Comparison of ENCODE assay signal across 1 cellular context in genomic region chr16:85551319-85551978, GRCh38.
TF ChIP-seq lines count a peak whose summit lies in the region.

No MANE protein-coding gene starts in this region.

TF ChIP-seq in HepG2, 621 proteins besides CTCF, POLR2A, EP300 and RAD21 (continued from another document and continues in another):
- TF ChIP-seq, protein P1, sequence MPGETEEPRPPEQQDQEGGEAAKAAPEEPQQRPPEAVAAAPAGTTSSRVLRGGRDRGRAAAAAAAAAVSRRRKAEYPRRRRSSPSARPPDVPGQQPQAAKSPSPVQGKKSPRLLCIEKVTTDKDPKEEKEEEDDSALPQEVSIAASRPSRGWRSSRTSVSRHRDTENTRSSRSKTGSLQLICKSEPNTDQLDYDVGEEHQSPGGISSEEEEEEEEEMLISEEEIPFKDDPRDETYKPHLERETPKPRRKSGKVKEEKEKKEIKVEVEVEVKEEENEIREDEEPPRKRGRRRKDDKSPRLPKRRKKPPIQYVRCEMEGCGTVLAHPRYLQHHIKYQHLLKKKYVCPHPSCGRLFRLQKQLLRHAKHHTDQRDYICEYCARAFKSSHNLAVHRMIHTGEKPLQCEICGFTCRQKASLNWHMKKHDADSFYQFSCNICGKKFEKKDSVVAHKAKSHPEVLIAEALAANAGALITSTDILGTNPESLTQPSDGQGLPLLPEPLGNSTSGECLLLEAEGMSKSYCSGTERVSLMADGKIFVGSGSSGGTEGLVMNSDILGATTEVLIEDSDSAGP (CRISPR knock-in tag; IDR thresholded peaks at IDR 0.05; ENCODE audit: borderline replicate concordance) = peak; percentile 51; the same call in 1 of the 2 replicates
- TF ChIP-seq FOXO1 (CRISPR knock-in tag; IDR thresholded peaks at IDR 0.05) (0 out of 2 replicates have a peak, but pooled peaks have one; percentile 12), ELF3 (CRISPR knock-in tag; IDR thresholded peaks at IDR 0.05) (no peak), RXRA (CRISPR knock-in tag; IDR thresholded peaks at IDR 0.05) (peak; percentile 36; the same call in 1 of the 2 replicates), TCF7L2 (IDR thresholded peaks at IDR 0.05; ENCODE audit: low read depth, low read length) (no peak), TOPORS (CRISPR knock-in tag; IDR thresholded peaks at IDR 0.05) (no peak), MIER3 (CRISPR knock-in tag; IDR thresholded peaks at IDR 0.05; ENCODE audit: borderline replicate concordance) (no peak), ZNF660 (CRISPR knock-in tag; IDR thresholded peaks at IDR 0.05; ENCODE audit: borderline replicate concordance, low read depth) (no peak), FOXK1 (CRISPR knock-in tag; IDR thresholded peaks at IDR 0.05; ENCODE audit: borderline replicate concordance, low read depth) (0 out of 2 replicates have a peak, but pooled peaks have one; percentile 12), ZBTB4 (CRISPR knock-in tag; IDR thresholded peaks at IDR 0.05; ENCODE audit: borderline replicate concordance) (no peak), DR1 (CRISPR knock-in tag; IDR thresholded peaks at IDR 0.05) (no peak), ZFY (CRISPR knock-in tag; IDR thresholded peaks at IDR 0.05) (peak; percentile 39; the same call in 1 of the 2 replicates), ZNF292 (CRISPR knock-in tag; IDR thresholded peaks at IDR 0.05; ENCODE audit: borderline replicate concordance, low read depth) (0 out of 2 replicates have a peak, but pooled peaks have one; percentile 30), MZF1 (CRISPR knock-in tag; IDR thresholded peaks at IDR 0.05; ENCODE audit: borderline replicate concordance) (no peak), SALL1 (CRISPR knock-in tag; IDR thresholded peaks at IDR 0.05) (0 out of 2 replicates have a peak, but pooled peaks have one; percentile 28), ZKSCAN1 (IDR thresholded peaks at IDR 0.05; ENCODE audit: low read length) (peak; percentile 81), ZBTB26 (CRISPR knock-in tag; IDR thresholded peaks at IDR 0.05; ENCODE audit: borderline replicate concordance) (no peak), HOXA3 (CRISPR knock-in tag; IDR thresholded peaks at IDR 0.05) (peak; percentile 25; the same call in 1 of the 2 replicates), ZKSCAN8 (CRISPR knock-in tag; IDR thresholded peaks at IDR 0.05; ENCODE audit: borderline replicate concordance) (no peak), ZNF446 (CRISPR knock-in tag; IDR thresholded peaks at IDR 0.05) (no peak), ZNF83 (CRISPR knock-in tag; IDR thresholded peaks at IDR 0.05; ENCODE audit: borderline replicate concordance) (0 out of 2 replicates have a peak, but pooled peaks have one; percentile 50), GABPB1 (CRISPR knock-in tag; IDR thresholded peaks at IDR 0.05) (peak; percentile 27; the same call in 1 of the 2 replicates), ZNF280B (CRISPR knock-in tag; IDR thresholded peaks at IDR 0.05; ENCODE audit: borderline replicate concordance) (no peak), ZNF33B (CRISPR knock-in tag; IDR thresholded peaks at IDR 0.05) (no peak), ISL2 (CRISPR knock-in tag; IDR thresholded peaks at IDR 0.05) (no peak), ZNF331 (CRISPR knock-in tag; IDR thresholded peaks at IDR 0.05) (0 out of 2 replicates have a peak, but pooled peaks have one; percentile 35), EEA1 (CRISPR knock-in tag; IDR thresholded peaks at IDR 0.05; ENCODE audit: borderline replicate concordance) (0 out of 2 replicates have a peak, but pooled peaks have one; percentile 47), PAWR (CRISPR knock-in tag; IDR thresholded peaks at IDR 0.05; ENCODE audit: borderline replicate concordance) (no peak), DNMT1 (CRISPR knock-in tag; IDR thresholded peaks at IDR 0.05) (no peak), KDM3A (CRISPR knock-in tag; IDR thresholded peaks at IDR 0.05; ENCODE audit: low read depth) (0 out of 2 replicates have a peak, but pooled peaks have one; percentile 25), NONO (IDR thresholded peaks at IDR 0.05) (no peak), NONO (CRISPR knock-in tag; conservative IDR thresholded peaks at IDR 0.05) (peak; percentile 64; the same call in 1 of the 2 replicates), TAF1 (CRISPR knock-in tag; IDR thresholded peaks at IDR 0.05) (0 out of 2 replicates have a peak, but pooled peaks have one; percentile 32), SCMH1 (CRISPR knock-in tag; IDR thresholded peaks at IDR 0.05; ENCODE audit: borderline replicate concordance) (no peak), PAXIP1 (CRISPR knock-in tag; conservative IDR thresholded peaks at IDR 0.05) (0 out of 2 replicates have a peak, but pooled peaks have one; percentile 6), ZNF510 (CRISPR knock-in tag; IDR thresholded peaks at IDR 0.05; ENCODE audit: low read depth) (0 out of 2 replicates have a peak, but pooled peaks have one; percentile 7), ZBTB7B (CRISPR knock-in tag; IDR thresholded peaks at IDR 0.05) (peak; percentile 13; the same call in 1 of the 2 replicates), BRD4 (CRISPR knock-in tag; IDR thresholded peaks at IDR 0.05) (0 out of 2 replicates have a peak, but pooled peaks have one; percentile 11), IKZF5 (CRISPR knock-in tag; IDR thresholded peaks at IDR 0.05) (peak; percentile 54; the same call in 1 of the 2 replicates), ZNF430 (CRISPR knock-in tag; IDR thresholded peaks at IDR 0.05) (no peak)
- TF ChIP-seq, protein P2, sequence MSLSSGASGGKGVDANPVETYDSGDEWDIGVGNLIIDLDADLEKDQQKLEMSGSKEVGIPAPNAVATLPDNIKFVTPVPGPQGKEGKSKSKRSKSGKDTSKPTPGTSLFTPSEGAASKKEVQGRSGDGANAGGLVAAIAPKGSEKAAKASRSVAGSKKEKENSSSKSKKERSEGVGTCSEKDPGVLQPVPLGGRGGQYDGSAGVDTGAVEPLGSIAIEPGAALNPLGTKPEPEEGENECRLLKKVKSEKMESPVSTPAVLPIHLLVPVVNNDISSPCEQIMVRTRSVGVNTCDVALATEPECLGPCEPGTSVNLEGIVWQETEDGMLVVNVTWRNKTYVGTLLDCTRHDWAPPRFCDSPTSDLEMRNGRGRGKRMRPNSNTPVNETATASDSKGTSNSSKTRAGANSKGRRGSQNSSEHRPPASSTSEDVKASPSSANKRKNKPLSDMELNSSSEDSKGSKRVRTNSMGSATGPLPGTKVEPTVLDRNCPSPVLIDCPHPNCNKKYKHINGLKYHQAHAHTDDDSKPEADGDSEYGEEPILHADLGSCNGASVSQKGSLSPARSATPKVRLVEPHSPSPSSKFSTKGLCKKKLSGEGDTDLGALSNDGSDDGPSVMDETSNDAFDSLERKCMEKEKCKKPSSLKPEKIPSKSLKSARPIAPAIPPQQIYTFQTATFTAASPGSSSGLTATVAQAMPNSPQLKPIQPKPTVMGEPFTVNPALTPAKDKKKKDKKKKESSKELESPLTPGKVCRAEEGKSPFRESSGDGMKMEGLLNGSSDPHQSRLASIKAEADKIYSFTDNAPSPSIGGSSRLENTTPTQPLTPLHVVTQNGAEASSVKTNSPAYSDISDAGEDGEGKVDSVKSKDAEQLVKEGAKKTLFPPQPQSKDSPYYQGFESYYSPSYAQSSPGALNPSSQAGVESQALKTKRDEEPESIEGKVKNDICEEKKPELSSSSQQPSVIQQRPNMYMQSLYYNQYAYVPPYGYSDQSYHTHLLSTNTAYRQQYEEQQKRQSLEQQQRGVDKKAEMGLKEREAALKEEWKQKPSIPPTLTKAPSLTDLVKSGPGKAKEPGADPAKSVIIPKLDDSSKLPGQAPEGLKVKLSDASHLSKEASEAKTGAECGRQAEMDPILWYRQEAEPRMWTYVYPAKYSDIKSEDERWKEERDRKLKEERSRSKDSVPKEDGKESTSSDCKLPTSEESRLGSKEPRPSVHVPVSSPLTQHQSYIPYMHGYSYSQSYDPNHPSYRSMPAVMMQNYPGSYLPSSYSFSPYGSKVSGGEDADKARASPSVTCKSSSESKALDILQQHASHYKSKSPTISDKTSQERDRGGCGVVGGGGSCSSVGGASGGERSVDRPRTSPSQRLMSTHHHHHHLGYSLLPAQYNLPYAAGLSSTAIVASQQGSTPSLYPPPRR (CRISPR knock-in tag; IDR thresholded peaks at IDR 0.05; ENCODE audit: borderline replicate concordance) = 0 out of 2 replicates have a peak, but pooled peaks have one; percentile 31
- TF ChIP-seq, protein P3, sequence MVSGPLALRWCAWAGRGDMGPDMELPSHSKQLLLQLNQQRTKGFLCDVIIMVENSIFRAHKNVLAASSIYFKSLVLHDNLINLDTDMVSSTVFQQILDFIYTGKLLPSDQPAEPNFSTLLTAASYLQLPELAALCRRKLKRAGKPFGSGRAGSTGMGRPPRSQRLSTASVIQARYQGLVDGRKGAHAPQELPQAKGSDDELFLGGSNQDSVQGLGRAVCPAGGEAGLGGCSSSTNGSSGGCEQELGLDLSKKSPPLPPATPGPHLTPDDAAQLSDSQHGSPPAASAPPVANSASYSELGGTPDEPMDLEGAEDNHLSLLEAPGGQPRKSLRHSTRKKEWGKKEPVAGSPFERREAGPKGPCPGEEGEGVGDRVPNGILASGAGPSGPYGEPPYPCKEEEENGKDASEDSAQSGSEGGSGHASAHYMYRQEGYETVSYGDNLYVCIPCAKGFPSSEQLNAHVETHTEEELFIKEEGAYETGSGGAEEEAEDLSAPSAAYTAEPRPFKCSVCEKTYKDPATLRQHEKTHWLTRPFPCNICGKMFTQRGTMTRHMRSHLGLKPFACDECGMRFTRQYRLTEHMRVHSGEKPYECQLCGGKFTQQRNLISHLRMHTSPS (CRISPR knock-in tag; IDR thresholded peaks at IDR 0.05; ENCODE audit: low read depth) = peak; percentile 58; the same call in 1 of the 2 replicates
